4 cellular contexts compared by ENCODE assay signal in the genomic region with DNA sequence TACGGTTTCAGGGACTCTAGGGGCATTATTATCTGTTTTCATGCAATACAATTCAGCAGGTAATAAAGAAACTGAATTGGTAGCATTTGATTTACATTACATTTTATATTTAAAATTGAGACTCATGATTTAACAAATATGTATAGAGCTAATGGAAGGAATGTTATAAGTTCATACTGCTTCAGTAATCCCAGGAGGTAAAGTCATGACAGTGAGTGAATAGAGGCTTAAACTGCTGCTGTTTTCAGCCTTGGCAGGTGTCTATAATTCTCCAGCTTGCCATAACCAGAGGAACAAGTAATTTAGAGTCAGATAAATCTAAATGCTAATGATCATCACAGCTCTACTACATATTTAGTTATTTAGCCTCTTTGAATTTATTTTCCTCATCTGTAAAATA.
"Had no signal": no experiment of that assay in that cellular context is flagged by ENCODE, and none has a peak within 500 bp of the region (broad histone marks: within the 10 kb centered on the region; RNA-seq: fewer than 3 reads in every experiment).

No MANE protein-coding gene starts in this region.

- H3K4me2 ChIP-seq: GM23338 had no signal

- H3K4me3 ChIP-seq: GM23338 had no signal

- ATAC-seq: GM23338 had no signal

- H2AFZ ChIP-seq: GM23338 had no signal

- DNase-seq: H9, HCEC 1CT, IMR-90 had no signal
